In the genomic region with DNA sequence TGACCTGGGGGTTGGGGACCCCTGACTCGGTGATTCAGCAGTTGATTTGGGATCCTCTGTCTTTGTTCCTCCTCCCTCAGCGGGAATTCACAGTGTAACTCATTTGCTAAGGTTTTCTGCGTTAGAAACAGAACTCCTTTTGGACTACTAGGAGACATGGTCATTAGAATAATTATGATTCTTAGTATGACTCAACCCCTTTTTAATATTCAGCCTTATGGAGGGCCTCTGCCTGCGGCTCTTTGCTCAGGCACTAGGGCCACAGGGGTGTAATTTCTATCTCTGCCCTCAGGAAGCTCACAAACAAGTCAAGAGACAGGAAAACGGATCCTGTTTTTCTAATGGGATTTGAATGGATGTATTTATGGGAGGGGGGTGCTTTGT, we compare ENCODE assay signal across 9 cellular contexts.
DNase-seq lines count a peak whose midpoint lies in the region; ATAC-seq and TF ChIP-seq lines count a peak whose summit lies in the region.
"Had no signal": no experiment of that assay in that cellular context is flagged by ENCODE, and none has a peak within 500 bp of the region (broad histone marks: within the 10 kb centered on the region; RNA-seq: fewer than 3 reads in every experiment).

No MANE protein-coding gene starts in this region.

- 58 to 73% (median 63%) methylated on average over 5 of the region's 5 CpGs for WGBS in adipose tissue, 3 donors
- WGBS in mesodermal cell (ENCODE audit: insufficient coverage in 2 of 2), 2 experiments, result 61 to 73% methylated on average over 2 of the region's 5 CpGs
- WGBS in upper lobe of left lung, 2 donors, result 64 to 71% methylated on average over 5 of the region's 5 CpGs

- DNase-seq in cardiac muscle cell (ENCODE audit: low read depth in 1 of 2, low spot score in 1 of 2) (no peak), Right ventricle myocardium inferior (ENCODE audit: missing footprints) (no peak), upper lobe of left lung (no peak), RKO (ENCODE audit: low spot score) (no peak)
- DNase-seq: NCI-H187 treated with DMSO at 0.1 percent for 48 hours had no signal

- TF ChIP-seq EP300 in upper lobe of left lung (IDR thresholded peaks at IDR 0.05), result no peak

- H3K4me1 ChIP-seq in cardiac muscle cell (ENCODE audit: low read depth) (peaks cover 58% of the 10 kb centered on the region), mesodermal cell (ENCODE audit: control insufficient read depth, insufficient read depth, low read length, poor library complexity, severe bottlenecking) (peaks cover 76% of the 10 kb centered on the region), upper lobe of left lung (peaks cover 94 to 100% (median 97%) of the 10 kb centered on the region in 4 donors)

- TF ChIP-seq CTCF in cardiac muscle cell (IDR thresholded peaks at IDR 0.05; ENCODE audit: low read depth, low read length), result no peak
- no peak for TF ChIP-seq CTCF in upper lobe of left lung (IDR thresholded peaks at IDR 0.05)

- intact Hi-C loops in Right ventricle myocardium inferior (cut with DNase I), result loop anchor here (5.0 kb wide), 2 partner anchors 76 to 136 kb away; no protein-coding TSS in a partner anchor

- H3K27ac ChIP-seq in cardiac muscle cell, result peak overlapping the region; percentile 48
- H3K27ac ChIP-seq in adipose tissue (ENCODE audit: low read depth, low read length), result peak overlapping the region; percentile 1
- peak overlapping the region; percentile 96 for H3K27ac ChIP-seq in mesodermal cell (ENCODE audit: low read depth, low read length, severe bottlenecking)
- peak overlapping the region; percentile 76 to 89 (median 81) for H3K27ac ChIP-seq in upper lobe of left lung

- no peak overlapping the region for H3K4me3 ChIP-seq in cardiac muscle cell
- H3K4me3 ChIP-seq in mesodermal cell (ENCODE audit: extremely low read depth, insufficient read depth, low read length, poor library complexity, severe bottlenecking), result no peak overlapping the region
- H3K4me3 ChIP-seq in upper lobe of left lung, result no peak overlapping the region

- H3K9me3 ChIP-seq in cardiac muscle cell (ENCODE audit: low read depth), result no peaks in the 10 kb centered on the region
- no peaks in the 10 kb centered on the region for H3K9me3 ChIP-seq in mesodermal cell (ENCODE audit: control insufficient read depth, low read length)
- H3K9me3 ChIP-seq in upper lobe of left lung, result no peaks in the 10 kb centered on the region

- no peak for TF ChIP-seq POLR2A in upper lobe of left lung (IDR thresholded peaks at IDR 0.05)

- ATAC-seq in Right ventricle myocardium inferior (no peak), upper lobe of left lung (ENCODE audit: low FRiP score in 2 of 2) (no peak), GM18870 (IDR thresholded peaks at IDR 0.05; ENCODE audit: unreplicated experiment) (no peak), GM21526 (IDR thresholded peaks at IDR 0.05; ENCODE audit: low FRiP score, unreplicated experiment) (no peak)

- H3K27me3 ChIP-seq in cardiac muscle cell (no peaks in the 10 kb centered on the region), upper lobe of left lung (no peaks in the 10 kb centered on the region)

- H3K36me3 ChIP-seq in cardiac muscle cell (no peaks in the 10 kb centered on the region), mesodermal cell (ENCODE audit: control insufficient read depth, insufficient read depth, low read length) (peaks cover 28% of the 10 kb centered on the region), upper lobe of left lung (no peaks in the 10 kb centered on the region)

Comparison
In these comparisons a context has a peak if more than half of its experiments do, and no peak if none do; other contexts are left out.
1. H3K27ac ChIP-seq: peak in every context shown above with its lines; median percentile 96 in mesodermal cell; 81 in upper lobe of left lung; 48 in cardiac muscle cell; 1 in adipose tissue.